ENCODE assay signal across 17 cellular contexts in genomic region chr21:44887807-44888580, GRCh38. TPM values are rescaled to one million over a fixed set of nuclear protein-coding genes. Genes with fewer than 3 reads are reported as not detected.
A peak's percentile ranks its signal among the peaks of the same experiment; 100 is the strongest.
DNase-seq lines count a peak whose midpoint lies in the region; ATAC-seq, FAIRE-seq and TF ChIP-seq lines count a peak whose summit lies in the region.
"Had no signal": no experiment of that assay in that cellular context is flagged by ENCODE, and none has a peak within 500 bp of the region (broad histone marks: within the 10 kb centered on the region; RNA-seq: fewer than 3 reads in every experiment).

No MANE protein-coding gene starts in this region.

- H4K91ac ChIP-seq in neuronal stem cell (ENCODE audit: low read depth, low read length, poor library complexity): no peak overlapping the region

- WGBS in neuronal stem cell (ENCODE audit: extremely low coverage in 2 of 2, insufficient read length in 2 of 2, insufficient replicate concordance in 1 of 2), 2 donors: no CpG with 5 or more reads among the region's 24 CpGs

- H3K4me3 Mint-ChIP-seq in T-helper 17 cell: no peak overlapping the region
- no peak overlapping the region for H3K4me3 Mint-ChIP-seq in activated T-cell treated with anti-CD3 and anti-CD28 coated beads, Interleukin-2, amount 50 U/mL, for 72 hours
- H3K4me3 Mint-ChIP-seq in effector memory CD8-positive, alpha-beta T cell: no peak overlapping the region
- H3K4me3 Mint-ChIP-seq: CD4-positive, alpha-beta T cell had no signal

- ATAC-seq in T-helper 17 cell: no peak
- no peak for ATAC-seq in activated T-cell treated with anti-CD3 and anti-CD28 coated beads, Interleukin-2, amount 50 U/mL, for 72 hours (replicated peaks in 1 of 2)
- ATAC-seq in effector memory CD8-positive, alpha-beta T cell (replicated peaks): no peak

- H3K27me3 Mint-ChIP-seq in T-helper 17 cell: no peaks in the 10 kb centered on the region
- no peaks in the 10 kb centered on the region for H3K27me3 Mint-ChIP-seq in activated T-cell treated with anti-CD3 and anti-CD28 coated beads, Interleukin-2, amount 50 U/mL, for 72 hours (ENCODE audit: low read depth)
- H3K27me3 Mint-ChIP-seq in effector memory CD8-positive, alpha-beta T cell: no peaks in the 10 kb centered on the region
- H3K27me3 Mint-ChIP-seq: CD4-positive, alpha-beta T cell had no signal

- H3K36me3 Mint-ChIP-seq in T-helper 17 cell (ENCODE audit: low read depth): no peaks in the 10 kb centered on the region
- peaks cover 0 to 7% of the 10 kb centered on the region in 2 donors for H3K36me3 Mint-ChIP-seq in activated T-cell treated with anti-CD3 and anti-CD28 coated beads, Interleukin-2, amount 50 U/mL, for 72 hours (ENCODE audit: insufficient read depth in 2 of 2)
- H3K36me3 Mint-ChIP-seq in effector memory CD8-positive, alpha-beta T cell (ENCODE audit: insufficient read depth): peaks cover 71% of the 10 kb centered on the region

- no peak for DNase-seq in T-helper 17 cell
- DNase-seq in kidney: peak; percentile 75
- no peak for DNase-seq in neuronal stem cell (ENCODE audit: low spot score)
- DNase-seq in RKO (ENCODE audit: low spot score): no peak
- DNase-seq in D341Med (ENCODE audit: low spot score): no peak
- DNase-seq in activated T-cell treated with anti-CD3 and anti-CD28 coated beads, Interleukin-2, amount 50 U/mL, for 72 hours: no peak
- no peak for DNase-seq in effector memory CD8-positive, alpha-beta T cell
- DNase-seq: CD4-positive, alpha-beta T cell; DMS53; NCI-H1105; NCI-H1694 treated with DMSO at 0.1 percent for 48 hours; NCI-H446; NCI-H69; OCI-M1 had no signal

- 0 out of 2 replicates have a peak, but pooled peaks cover 28% of the 10 kb centered on the region for H4K20me1 ChIP-seq in BLaER1

- no peak for TF ChIP-seq CTCF in kidney (IDR thresholded peaks at IDR 0.05; ENCODE audit: borderline replicate concordance, extremely low read depth, insufficient read depth)

- H3K4me3 ChIP-seq in BLaER1: no peak overlapping the region
- no peak overlapping the region for H3K4me3 ChIP-seq in kidney (ENCODE audit: low read length in 2 of 2)
- H3K4me3 ChIP-seq in neuronal stem cell (ENCODE audit: low read length in 2 of 2): no peak overlapping the region
- H3K4me3 ChIP-seq: HAP-1 had no signal

- H3K4me1 ChIP-seq in BLaER1 (peaks cover 62% of the 10 kb centered on the region), kidney (ENCODE audit: control insufficient read depth in 1 of 2, insufficient read depth in 1 of 2, low read depth in 1 of 2, low read length in 2 of 2) (no peaks in the 10 kb centered on the region), neuronal stem cell (ENCODE audit: control insufficient read depth in 2 of 2, insufficient read depth in 1 of 2, low read depth in 1 of 2, low read length in 2 of 2) (no peaks in the 10 kb centered on the region)
- H3K4me1 ChIP-seq: HAP-1 had no signal

- H2AK5ac ChIP-seq in neuronal stem cell (ENCODE audit: low read depth, low read length): peak overlapping the region; percentile 56

- no peak overlapping the region for H4K8ac ChIP-seq in neuronal stem cell (ENCODE audit: low read depth, low read length)

- H2AFZ ChIP-seq in neuronal stem cell (ENCODE audit: low read length): no peak overlapping the region

- H3K9me3 ChIP-seq in BLaER1: no peaks in the 10 kb centered on the region
- no peaks in the 10 kb centered on the region for H3K9me3 ChIP-seq in T-helper 17 cell (ENCODE audit: control insufficient read depth, low read length, poor library complexity, severe bottlenecking)
- no peaks in the 10 kb centered on the region for H3K9me3 ChIP-seq in kidney (ENCODE audit: control insufficient read depth in 1 of 2, low read length in 2 of 2)
- H3K9me3 ChIP-seq in neuronal stem cell (replicated peaks in 1 of 2; ENCODE audit: control insufficient read depth in 2 of 2, insufficient read depth in 1 of 2, low read depth in 1 of 2, low read length in 2 of 2): no peaks in the 10 kb centered on the region
- H3K9me3 ChIP-seq: HAP-1 had no signal

- peak overlapping the region; percentile 49 for H2BK15ac ChIP-seq in neuronal stem cell (ENCODE audit: low read length)

- H3K4me2 ChIP-seq in BLaER1: peak overlapping the region; percentile 69
- H3K4me2 ChIP-seq in neuronal stem cell (ENCODE audit: insufficient read depth, low read length, poor library complexity, severe bottlenecking): no peak overlapping the region

- no peak overlapping the region for H2BK5ac ChIP-seq in neuronal stem cell (ENCODE audit: low read length)

- H3K9ac ChIP-seq in BLaER1 (0 out of 2 replicates have a peak overlapping the region, but pooled peaks have one; percentile 5), kidney (ENCODE audit: low read length in 2 of 2) (no peak overlapping the region), neuronal stem cell (ENCODE audit: low read depth, low read length, poor library complexity) (no peak overlapping the region)

- FAIRE-seq in kidney (lab: Jason Lieb, UNC): no peak

- peaks cover 3% of the 10 kb centered on the region for H3K4me1 Mint-ChIP-seq in T-helper 17 cell
- peaks cover 9% of the 10 kb centered on the region for H3K4me1 Mint-ChIP-seq in activated T-cell treated with anti-CD3 and anti-CD28 coated beads, Interleukin-2, amount 50 U/mL, for 72 hours (ENCODE audit: low read depth)
- peaks cover 6 to 20% of the 10 kb centered on the region in 2 donors for H3K4me1 Mint-ChIP-seq in effector memory CD8-positive, alpha-beta T cell (ENCODE audit: low read depth in 2 of 2)

- H3K23ac ChIP-seq in neuronal stem cell (ENCODE audit: low read depth, low read length, poor library complexity): peak overlapping the region; percentile 89

- H3K18ac ChIP-seq in neuronal stem cell (ENCODE audit: low read length): peak overlapping the region; percentile 28

- peak overlapping the region; percentile 19 for H3K27ac Mint-ChIP-seq in T-helper 17 cell
- H3K27ac Mint-ChIP-seq in activated T-cell treated with anti-CD3 and anti-CD28 coated beads, Interleukin-2, amount 50 U/mL, for 72 hours: no peak overlapping the region
- peak overlapping the region in 1 of 2 donors; percentile 84 for H3K27ac Mint-ChIP-seq in effector memory CD8-positive, alpha-beta T cell
- H3K27ac Mint-ChIP-seq: CD4-positive, alpha-beta T cell had no signal

- no peaks in the 10 kb centered on the region for H3K9me3 Mint-ChIP-seq in activated T-cell treated with anti-CD3 and anti-CD28 coated beads, Interleukin-2, amount 50 U/mL, for 72 hours
- no peaks in the 10 kb centered on the region for H3K9me3 Mint-ChIP-seq in effector memory CD8-positive, alpha-beta T cell
- H3K9me3 Mint-ChIP-seq: CD4-positive, alpha-beta T cell had no signal

- H2BK120ac ChIP-seq in neuronal stem cell (ENCODE audit: low read depth, low read length): no peak overlapping the region

- H3K14ac ChIP-seq in neuronal stem cell (ENCODE audit: low read length): peak overlapping the region; percentile 82

- intact Hi-C loops in kidney (cut with DNase I): no loop called here

- no peak overlapping the region for H2BK12ac ChIP-seq in neuronal stem cell (ENCODE audit: low read length)

- H3K36me3 ChIP-seq in BLaER1 (peaks cover 14% of the 10 kb centered on the region; the same call in 1 of the 2 replicates), kidney (ENCODE audit: control insufficient read depth in 1 of 2, insufficient read depth in 2 of 2, low read length in 2 of 2) (no peaks in the 10 kb centered on the region), neuronal stem cell (replicated peaks in 1 of 2; ENCODE audit: control insufficient read depth in 2 of 2, insufficient read depth in 2 of 2, low read length in 2 of 2) (no peaks in the 10 kb centered on the region)
- H3K36me3 ChIP-seq: HAP-1 had no signal

- peaks cover 9% of the 10 kb centered on the region for H3K79me1 ChIP-seq in neuronal stem cell (ENCODE audit: low read depth, low read length)

- H3K27me3 ChIP-seq in BLaER1 (0 out of 2 replicates have a peak, but pooled peaks cover 5% of the 10 kb centered on the region), neuronal stem cell (ENCODE audit: control insufficient read depth in 3 of 3, insufficient read depth in 3 of 3, low read depth in 1 of 3, low read length in 3 of 3) (peaks cover 0 to 55% (median 0%) of the 10 kb centered on the region in 3 experiments)

- H3K4ac ChIP-seq in neuronal stem cell (ENCODE audit: low read length): no peak overlapping the region

- H3K27ac ChIP-seq in BLaER1 (no peak overlapping the region), kidney (ENCODE audit: low read depth in 2 of 2, low read length in 2 of 2) (no peak overlapping the region), neuronal stem cell (replicated peaks; ENCODE audit: low read length) (no peak overlapping the region)
- H3K27ac ChIP-seq: RWPE1 had no signal

RNA-seq across cellular contexts. Expression of gene PTTG1IP, which starts 14.5 kb away (rescaled TPM):
- total RNA-seq in T-helper 17 cell (100 to 1,000 TPM in 1 of 2 donors, 10 to 100 TPM in 1; 98.4 to 123 TPM), kidney (378 TPM)
- polyA plus RNA-seq in kidney (ENCODE audit: insufficient read depth, low read depth, low replicate concordance): 187 TPM
- 134 TPM for polyA plus RNA-seq in neuronal stem cell (2013, experiment 1 of 2)
- 131 TPM for polyA plus RNA-seq in neuronal stem cell (2013, experiment 2 of 2)
- 10 to 100 TPM; 63.9 to 70.5 TPM for total RNA-seq in activated T-cell treated with anti-CD3 and anti-CD28 coated beads, Interleukin-2, amount 50 U/mL, for 72 hours

RNA-seq across cellular contexts. Expression of gene ITGB2, which starts 32.7 kb away (rescaled TPM):
- total RNA-seq in T-helper 17 cell (100 to 1,000 TPM; 248 to 359 TPM), kidney (111 TPM)
- 9.5 TPM for polyA plus RNA-seq in kidney (ENCODE audit: insufficient read depth, low read depth, low replicate concordance)
- polyA plus RNA-seq in neuronal stem cell (2013, experiment 1 of 2): 0.06 TPM
- polyA plus RNA-seq in neuronal stem cell (2013, experiment 2 of 2): 0.12 TPM
- 100 to 1,000 TPM; 248 to 287 TPM for total RNA-seq in activated T-cell treated with anti-CD3 and anti-CD28 coated beads, Interleukin-2, amount 50 U/mL, for 72 hours

RNA-seq across cellular contexts. Expression of gene SLX9, which starts 51.8 kb away (rescaled TPM):
- total RNA-seq in T-helper 17 cell (10 to 100 TPM; 14.0 to 15.4 TPM), kidney (27.1 TPM)
- 35.1 TPM for polyA plus RNA-seq in kidney (ENCODE audit: insufficient read depth, low read depth, low replicate concordance)
- polyA plus RNA-seq in neuronal stem cell (2013, experiment 1 of 2): 17.0 TPM
- polyA plus RNA-seq in neuronal stem cell (2013, experiment 2 of 2): 16.6 TPM
- total RNA-seq in activated T-cell treated with anti-CD3 and anti-CD28 coated beads, Interleukin-2, amount 50 U/mL, for 72 hours: 10 to 100 TPM; 38.7 to 48.9 TPM
